ENCODE assay signal across 8 cellular contexts in the genomic region with DNA sequence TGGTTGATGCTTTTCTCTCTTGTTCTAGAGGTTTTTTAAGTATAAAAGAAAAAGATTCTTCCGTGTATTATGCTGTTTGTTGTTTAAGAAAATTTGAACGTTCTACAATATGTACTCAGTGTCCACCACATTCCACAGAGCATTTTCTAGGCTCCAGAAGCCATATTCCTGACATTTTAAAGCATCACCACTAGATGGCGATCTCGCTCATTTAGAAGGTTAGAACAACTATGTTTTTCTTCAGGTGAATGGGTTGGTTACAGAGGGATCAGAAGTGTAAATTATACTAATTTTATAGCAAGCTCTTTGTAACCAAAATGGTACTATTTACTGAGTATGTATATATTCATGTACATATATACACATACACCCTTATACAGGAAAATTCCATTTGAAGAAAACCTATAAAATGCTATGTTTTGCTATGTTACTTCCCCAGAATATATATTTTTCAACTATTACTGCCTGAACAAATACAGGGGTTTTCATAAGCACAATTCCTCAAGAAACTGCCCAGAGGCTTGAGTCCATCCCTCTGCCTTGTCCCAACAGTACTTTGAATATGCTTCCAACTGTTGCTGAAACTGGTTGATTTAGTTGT.
DNase-seq lines count a peak whose midpoint lies in the region; ATAC-seq and TF ChIP-seq lines count a peak whose summit lies in the region.

No MANE protein-coding gene starts in this region.

- H3K4me1 ChIP-seq in cardiac muscle cell (ENCODE audit: low read depth) (no peaks in the 10 kb centered on the region), colonic mucosa (no peaks in the 10 kb centered on the region)

- H3K9me3 ChIP-seq in cardiac muscle cell (ENCODE audit: low read depth) (no peaks in the 10 kb centered on the region), colonic mucosa (no peaks in the 10 kb centered on the region)

- no peak overlapping the region for H3K4me3 ChIP-seq in cardiac muscle cell
- H3K4me3 ChIP-seq in colonic mucosa = no peak overlapping the region

- DNase-seq in cardiac muscle cell (ENCODE audit: low read depth in 1 of 2, low spot score in 1 of 2) (peak; percentile 74 to 78), left ventricle myocardium superior (no peak), HT-29 (ENCODE audit: low spot score) (peak; percentile 77), OCI-M1 (lab: John Stamatoyannopoulos, UW) (peak; percentile 56), colonic mucosa (peak; percentile 20), lung microvascular endothelial cell (ENCODE audit: low read depth in 2 of 2) (peak; percentile 54 to 56)
- no peak for DNase-seq in activated effector memory CD4-positive, alpha-beta T cell treated with Interleukin-2 at 50 U/mL for 16 hours

- H3K36me3 ChIP-seq in cardiac muscle cell (no peaks in the 10 kb centered on the region), colonic mucosa (no peaks in the 10 kb centered on the region)

- H3K9ac ChIP-seq in colonic mucosa (ENCODE audit: low read depth in 2 of 2, low read length in 2 of 2) = no peak overlapping the region

- ATAC-seq in left ventricle myocardium superior (no peak), GM21526 (IDR thresholded peaks at IDR 0.05; ENCODE audit: low FRiP score, unreplicated experiment) (peak; percentile 90)

- no peak overlapping the region for H3K27ac ChIP-seq in cardiac muscle cell
- no peak overlapping the region for H3K27ac ChIP-seq in colonic mucosa

- intact Hi-C loops in left ventricle myocardium superior (cut with micrococcal nuclease) = no loop called here
- intact Hi-C loops in colonic mucosa (cut with DNase I) = no loop called here

- H3K27me3 ChIP-seq in cardiac muscle cell (no peaks in the 10 kb centered on the region), colonic mucosa (no peaks in the 10 kb centered on the region)

- TF ChIP-seq CTCF in cardiac muscle cell (IDR thresholded peaks at IDR 0.05; ENCODE audit: low read depth, low read length) (peak; percentile 67), colonic mucosa (IDR thresholded peaks at IDR 0.05) (peak; percentile 68)

Comparison
In these comparisons a context has a peak if more than half of its experiments do, and no peak if none do; other contexts are left out.
1. DNase-seq: peak in cardiac muscle cell (2 of 2), HT-29 (single experiment), OCI-M1 (single experiment), colonic mucosa (single experiment) and lung microvascular endothelial cell (2 of 2); none in left ventricle myocardium superior (single experiment) and activated effector memory CD4-positive, alpha-beta T cell treated with Interleukin-2 at 50 U/mL for 16 hours (single experiment).